ENCODE assay signal across 12 cellular contexts in the genomic region with DNA sequence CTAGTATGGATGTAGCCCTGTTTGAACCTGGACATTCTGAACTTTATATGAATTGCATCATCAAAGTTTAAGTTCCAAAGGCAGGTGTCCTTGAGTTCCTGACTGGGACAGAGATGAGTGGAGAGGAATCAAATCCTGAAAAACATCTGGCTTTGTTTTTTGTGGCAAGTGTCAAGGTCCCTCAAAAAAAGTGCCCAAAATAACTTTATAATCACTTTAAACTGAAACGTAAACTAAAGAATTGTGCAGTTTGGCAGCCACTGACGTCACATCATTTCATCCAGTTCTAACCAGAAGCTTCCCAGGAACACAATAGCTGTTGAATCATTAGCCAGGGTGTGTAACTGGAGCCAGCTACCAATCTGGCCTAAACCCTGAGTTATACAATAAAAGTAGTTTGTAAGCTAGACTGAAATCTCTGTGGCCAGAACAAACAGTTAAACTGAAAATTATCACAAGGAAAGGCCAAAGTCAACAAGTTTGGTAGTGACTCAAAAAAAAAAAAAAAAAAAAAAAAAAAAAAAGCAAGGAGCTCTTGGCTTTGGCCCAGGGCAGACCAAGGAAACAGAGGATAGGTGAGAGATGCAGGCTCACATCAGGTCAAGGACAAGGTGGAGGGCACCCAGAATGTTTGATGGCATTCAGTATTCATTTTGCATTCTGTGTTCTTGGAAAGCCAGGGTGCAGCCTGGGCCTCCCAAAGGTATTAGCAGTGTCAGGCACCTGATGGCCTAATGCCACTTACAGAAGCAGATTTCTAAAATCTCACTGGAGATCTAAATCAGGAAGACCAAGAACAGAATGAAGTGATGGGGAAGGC.
DNase-seq lines count a peak whose midpoint lies in the region; ATAC-seq and TF ChIP-seq lines count a peak whose summit lies in the region.
"Had no signal": no experiment of that assay in that cellular context is flagged by ENCODE, and none has a peak within 500 bp of the region (broad histone marks: within the 10 kb centered on the region; RNA-seq: fewer than 3 reads in every experiment).

No MANE protein-coding gene starts in this region.

- H3K4me3 Mint-ChIP-seq in Caco-2 (ENCODE audit: unreplicated experiment): peak overlapping the region; percentile 15
- H3K4me3 Mint-ChIP-seq in CD8-positive, alpha-beta memory T cell: no peak overlapping the region
- H3K4me3 Mint-ChIP-seq: activated CD8-positive, alpha-beta memory T cell treated with anti-CD3 and anti-CD28 coated beads, Interleukin-2, amount 10 ng/mL, durations not matched to agents 7 days and 5 days; dendritic cell treated with granulocyte-macrophage colony-stimulating factor and Interleukin-4, amounts not matched to agents 40 ng/mL and 50 ng/mL, for 4 days had no signal

- H3K4me3 ChIP-seq in Caco-2 (ENCODE audit: low read depth, low read length): no peak overlapping the region
- peak overlapping the region; percentile 1; the same call in 1 of the 2 replicates for H3K4me3 ChIP-seq in PC-3 (ENCODE audit: low read length)
- no peak overlapping the region for H3K4me3 ChIP-seq in BE2C (ENCODE audit: low read depth, low read length)
- H3K4me3 ChIP-seq in CD8-positive, alpha-beta memory T cell (ENCODE audit: low read length): no peak overlapping the region

- no peaks in the 10 kb centered on the region for H3K36me3 ChIP-seq in Caco-2 (ENCODE audit: control insufficient read depth, insufficient read depth, low read length)
- H3K36me3 ChIP-seq in PC-3 (ENCODE audit: low read depth, low read length): no peaks in the 10 kb centered on the region
- H3K36me3 ChIP-seq in BE2C: no peaks in the 10 kb centered on the region
- no peaks in the 10 kb centered on the region for H3K36me3 ChIP-seq in CD8-positive, alpha-beta memory T cell (ENCODE audit: insufficient read depth, low read length)

- peaks cover 15% of the 10 kb centered on the region for H3K9me3 Mint-ChIP-seq in Caco-2 (ENCODE audit: unreplicated experiment)
- no peaks in the 10 kb centered on the region for H3K9me3 Mint-ChIP-seq in CD8-positive, alpha-beta memory T cell
- H3K9me3 Mint-ChIP-seq: dendritic cell treated with granulocyte-macrophage colony-stimulating factor and Interleukin-4, amounts not matched to agents 40 ng/mL and 50 ng/mL, for 4 days had no signal

- ATAC-seq in PC-3: peak; percentile 99
- no peak for ATAC-seq in GM21526 (IDR thresholded peaks at IDR 0.05; ENCODE audit: low FRiP score, unreplicated experiment)
- ATAC-seq: activated CD8-positive, alpha-beta memory T cell treated with anti-CD3 and anti-CD28 coated beads, Interleukin-2, amount 10 ng/mL, durations not matched to agents 7 days and 5 days had no signal

- no peaks in the 10 kb centered on the region for H3K9me2 ChIP-seq in PC-3 (replicated peaks; ENCODE audit: low read length)

- H3K27ac ChIP-seq in PC-3 (ENCODE audit: low read length): peak overlapping the region; percentile 71
- peak overlapping the region; percentile 90 for H3K27ac ChIP-seq in epithelial cell of prostate
- H3K27ac ChIP-seq in CD8-positive, alpha-beta memory T cell (ENCODE audit: low read depth, low read length): no peak overlapping the region

- BruUV-seq in Caco-2 (replicated peaks; lab: Mats Ljungman, UMichigan): no TSS peak
- no TSS peak for BruUV-seq in PC-3 (replicated peaks; lab: Mats Ljungman, UMichigan)

- no peaks in the 10 kb centered on the region for H4K20me1 ChIP-seq in PC-3 (ENCODE audit: low read length)

- H3K9me3 ChIP-seq in Caco-2: no peaks in the 10 kb centered on the region
- no peaks in the 10 kb centered on the region for H3K9me3 ChIP-seq in PC-3 (ENCODE audit: low read length)
- no peaks in the 10 kb centered on the region for H3K9me3 ChIP-seq in BE2C
- H3K9me3 ChIP-seq in CD8-positive, alpha-beta memory T cell (ENCODE audit: low read length): no peaks in the 10 kb centered on the region

- H3F3A ChIP-seq in PC-3 (ENCODE audit: low read length, unreplicated experiment): peaks cover 11% of the 10 kb centered on the region

- no peaks in the 10 kb centered on the region for H3K27me3 Mint-ChIP-seq in Caco-2 (ENCODE audit: insufficient read depth, unreplicated experiment)
- no peaks in the 10 kb centered on the region for H3K27me3 Mint-ChIP-seq in CD8-positive, alpha-beta memory T cell
- H3K27me3 Mint-ChIP-seq: dendritic cell treated with granulocyte-macrophage colony-stimulating factor and Interleukin-4, amounts not matched to agents 40 ng/mL and 50 ng/mL, for 4 days had no signal

- peak overlapping the region; percentile 8 for H3K9ac ChIP-seq in PC-3 (ENCODE audit: low read length)

- no peaks in the 10 kb centered on the region for H3K36me3 Mint-ChIP-seq in Caco-2 (ENCODE audit: insufficient read depth, unreplicated experiment)
- H3K36me3 Mint-ChIP-seq in CD8-positive, alpha-beta memory T cell: no peaks in the 10 kb centered on the region
- H3K36me3 Mint-ChIP-seq: activated CD8-positive, alpha-beta memory T cell treated with anti-CD3 and anti-CD28 coated beads, Interleukin-2, amount 10 ng/mL, durations not matched to agents 7 days and 5 days had no signal

- TF ChIP-seq CTCF in Caco-2 (IDR thresholded peaks at IDR 0.05; ENCODE audit: insufficient read depth in 1 of 2, low read depth in 1 of 2, low read length in 1 of 2, severe bottlenecking in 1 of 2, unreplicated experiment in 1 of 2) (no peak), PC-3 (conservative IDR thresholded peaks at IDR 0.05; ENCODE audit: low read depth, low read length) (no peak), BE2C (IDR thresholded peaks at IDR 0.05; ENCODE audit: low read depth, low read length) (no peak)

- DNase-seq in Caco-2 (peak; percentile 67 to 71), PC-3 (peak; percentile 100), epithelial cell of prostate (ENCODE audit: low read depth, low spot score) (peak; percentile 65), myocyte (ENCODE audit: low read depth) (peak; percentile 58), BE2C (no peak), amygdala (lab: John Stamatoyannopoulos, UW) (no peak)
- no peak for DNase-seq in CD8-positive, alpha-beta memory T cell
- DNase-seq: activated CD8-positive, alpha-beta memory T cell treated with anti-CD3 and anti-CD28 coated beads, Interleukin-2, amount 10 ng/mL, durations not matched to agents 7 days and 5 days; NCI-H1694 treated with DMSO at 0.1 percent for 48 hours; SHP77 had no signal

- POLR2A ChIA-PET in Caco-2 (lab: Charles Lee) (interaction anchor here (0.6 kb wide), 1 partner anchor 147 kb away, joined by 4 read pairs; no protein-coding TSS in a partner anchor), PC-3 (lab: Charles Lee; ENCODE audit: unreplicated experiment) (interaction anchor here (0.5 to 0.9 kb wide), 10 partner anchors 44 to 1443 kb away, joined by 3 to 36 read pairs (median 10); a partner anchor contains a TSS)
- POLR2A ChIA-PET in CD8-positive, alpha-beta memory T cell (lab: Charles Lee): interaction anchor here (0.6 kb wide), 1 partner anchor 299 kb away, joined by 3 read pairs; no protein-coding TSS in a partner anchor

- peaks cover 35% of the 10 kb centered on the region for H3K4me1 Mint-ChIP-seq in Caco-2 (ENCODE audit: low read depth, unreplicated experiment)
- H3K4me1 Mint-ChIP-seq in CD8-positive, alpha-beta memory T cell: no peaks in the 10 kb centered on the region
- H3K4me1 Mint-ChIP-seq: activated CD8-positive, alpha-beta memory T cell treated with anti-CD3 and anti-CD28 coated beads, Interleukin-2, amount 10 ng/mL, durations not matched to agents 7 days and 5 days had no signal

- CTCF ChIA-PET in Caco-2 (lab: Charles Lee) (interaction anchor here (0.6 to 1.2 kb wide), 5 partner anchors 85 to 345 kb away, joined by 3 to 16 read pairs (median 5); no protein-coding TSS in a partner anchor), PC-3 (lab: Charles Lee) (interaction anchor here (0.5 to 1.1 kb wide), 17 partner anchors 44 to 444 kb away, joined by 3 to 17 read pairs (median 4); no protein-coding TSS in a partner anchor)
- CTCF ChIA-PET in CD8-positive, alpha-beta memory T cell (lab: Charles Lee): interaction anchor here (0.6 kb wide), 1 partner anchor 1558 kb away, joined by 3 read pairs; no protein-coding TSS in a partner anchor

- H3K27ac Mint-ChIP-seq in Caco-2 (ENCODE audit: unreplicated experiment): peak overlapping the region; percentile 64
- no peak overlapping the region for H3K27ac Mint-ChIP-seq in CD8-positive, alpha-beta memory T cell
- H3K27ac Mint-ChIP-seq: activated CD8-positive, alpha-beta memory T cell treated with anti-CD3 and anti-CD28 coated beads, Interleukin-2, amount 10 ng/mL, durations not matched to agents 7 days and 5 days; dendritic cell treated with granulocyte-macrophage colony-stimulating factor and Interleukin-4, amounts not matched to agents 40 ng/mL and 50 ng/mL, for 4 days had no signal

- H3K4me1 ChIP-seq in Caco-2: peaks cover 31% of the 10 kb centered on the region
- H3K4me1 ChIP-seq in PC-3 (ENCODE audit: insufficient read depth, low read length): peaks cover 30% of the 10 kb centered on the region
- H3K4me1 ChIP-seq in BE2C: no peaks in the 10 kb centered on the region
- H3K4me1 ChIP-seq in CD8-positive, alpha-beta memory T cell (ENCODE audit: insufficient read depth, low read length): no peaks in the 10 kb centered on the region

- H3K4me2 ChIP-seq in PC-3 (ENCODE audit: low read length): peak overlapping the region; percentile 58

- intact Hi-C loops in Caco-2 (cut with micrococcal nuclease; ENCODE audit: unreplicated experiment) (loop anchor here (10.0 kb wide), 3 partner anchors 92 to 232 kb away; no protein-coding TSS in a partner anchor), PC-3 (cut with micrococcal nuclease) (loop anchor here (1.0 to 5.0 kb wide), 11 partner anchors 42 to 429 kb away; no protein-coding TSS in a partner anchor)

- H3K79me2 ChIP-seq in PC-3 (ENCODE audit: low read length): no peaks in the 10 kb centered on the region

- H3K27me3 ChIP-seq in Caco-2 (replicated peaks; ENCODE audit: control insufficient read depth, insufficient read depth, low read length): no peaks in the 10 kb centered on the region
- H3K27me3 ChIP-seq in PC-3 (ENCODE audit: low read length): no peaks in the 10 kb centered on the region
- no peaks in the 10 kb centered on the region for H3K27me3 ChIP-seq in BE2C
- no peaks in the 10 kb centered on the region for H3K27me3 ChIP-seq in CD8-positive, alpha-beta memory T cell (ENCODE audit: insufficient read depth, low read length, poor library complexity, severe bottlenecking)

- H2AFZ ChIP-seq in PC-3 (ENCODE audit: low read length): peak overlapping the region; percentile 4; the same call in 1 of the 2 replicates

Comparison
In these comparisons a context has a peak if more than half of its experiments do, and no peak if none do; other contexts are left out.
1. DNase-seq: peak in Caco-2 (2 of 2), PC-3 (single experiment), epithelial cell of prostate (single experiment) and myocyte (single experiment); none in BE2C (single experiment), CD8-positive, alpha-beta memory T cell (0 of 5) and amygdala (0 of 56).